ENCODE assay signal across 28 cellular contexts in genomic region chr11:130728185-130729160, GRCh38.
DNase-seq lines count a peak whose midpoint lies in the region; ATAC-seq and TF ChIP-seq lines count a peak whose summit lies in the region.
"Had no signal": no experiment of that assay in that cellular context is flagged by ENCODE, and none has a peak within 500 bp of the region (broad histone marks: within the 10 kb centered on the region; RNA-seq: fewer than 3 reads in every experiment).

No MANE protein-coding gene starts in this region.

- H3K27ac Mint-ChIP-seq in Calu3 (ENCODE audit: unreplicated experiment): no peak overlapping the region
- H3K27ac Mint-ChIP-seq: activated CD8-positive, alpha-beta T cell treated with anti-CD3 and anti-CD28 coated beads, Interleukin-2, amount 10 ng/mL, durations not matched to agents 7 days and 5 days; activated naive CD4-positive, alpha-beta T cell treated with anti-CD3 and anti-CD28 coated beads, Interleukin-2, amount 50 U/mL, for 72 hours; activated T-helper 2 cell treated with anti-CD3 and anti-CD28 coated beads, Interferon-gamma antibody, Interleukin-2, Interleukin-4, amounts not matched to agents 10 μg/mL and 5 μg/mL and 100 μg/mL, durations not matched to agents 14 hours and 24 hours and 36 hours; CD4-positive, alpha-beta T cell had no signal

- TF ChIP-seq CTCF in left ventricle myocardium inferior (IDR thresholded peaks at IDR 0.05; ENCODE audit: borderline replicate concordance) (no peak), Calu3 (IDR thresholded peaks at IDR 0.05; ENCODE audit: unreplicated experiment) (no peak)

- H3K4me3 ChIP-seq in left ventricle myocardium inferior (no peak overlapping the region), SJCRH30 (no peak overlapping the region)
- H3K4me3 ChIP-seq: A549, ascending aorta, K562, stomach, tibial artery had no signal

- CTCF ChIA-PET in Calu3 (lab: Charles Lee): interaction anchor here (0.7 kb wide), 1 partner anchor 15 kb away, joined by 3 read pairs; no protein-coding TSS in a partner anchor

- no peaks in the 10 kb centered on the region for H3K36me3 ChIP-seq in left ventricle myocardium inferior
- H3K36me3 ChIP-seq in SJCRH30: no peaks in the 10 kb centered on the region; the same call in 1 of the 2 replicates
- H3K36me3 ChIP-seq: ascending aorta, stomach, tibial artery had no signal

- ATAC-seq in Right ventricle myocardium inferior (no peak), GM21515 (IDR thresholded peaks at IDR 0.05; ENCODE audit: unreplicated experiment) (no peak)
- ATAC-seq: A549; activated CD8-positive, alpha-beta T cell treated with anti-CD3 and anti-CD28 coated beads, Interleukin-2, amount 10 ng/mL, durations not matched to agents 7 days and 5 days; activated naive CD4-positive, alpha-beta T cell treated with anti-CD3 and anti-CD28 coated beads, Interleukin-2, amount 50 U/mL, for 72 hours; K562 had no signal

- H3K4me1 ChIP-seq in left ventricle myocardium inferior (peaks cover 40% of the 10 kb centered on the region), SJCRH30 (peaks cover 29% of the 10 kb centered on the region)
- H3K4me1 ChIP-seq: A549 had no signal

- H3K9me3 Mint-ChIP-seq in Calu3 (ENCODE audit: low read depth, unreplicated experiment): peaks cover 5% of the 10 kb centered on the region

- intact Hi-C loops in left ventricle myocardium inferior (cut with micrococcal nuclease) (no loop called here), Right ventricle myocardium inferior (cut with DNase I) (loop anchor here (5.0 kb wide), 3 partner anchors 76 to 276 kb away; no protein-coding TSS in a partner anchor), Calu3 (cut with micrococcal nuclease; ENCODE audit: unreplicated experiment) (no loop called here)

- DNase-seq in left ventricle myocardium inferior (no peak), Right ventricle myocardium inferior (ENCODE audit: missing footprints) (no peak), SJCRH30 (peak; percentile 78 to 79), glomerular visceral epithelial cell (ENCODE audit: extremely low spot score) (peak; percentile 20), NCI-H1092 (lab: John Stamatoyannopoulos, UW) (no peak), HuH-7.5 (ENCODE audit: low spot score) (no peak), Calu3 (no peak)
- DNase-seq: activated CD4-positive, alpha-beta T cell treated with anti-CD3 and anti-CD28 coated beads for 1 hour; activated CD8-positive, alpha-beta T cell treated with anti-CD3 and anti-CD28 coated beads, Interleukin-2, amount 10 ng/mL, durations not matched to agents 7 days and 5 days; AML-193; CD4-positive, alpha-beta T cell; central memory CD4-positive, alpha-beta T cell; dermis blood vessel endothelial cell; GOT3; NCI-H1417; NCI-H2029 treated with DMSO at 0.1 percent for 48 hours; NCI-H446 treated with DMSO at 0.1 percent for 48 hours; nucleus accumbens; stimulated activated CD4-positive, alpha-beta T cell treated with anti-CD3 and anti-CD28 coated beads, Interleukin-2, amount 100 ng/mL, for 24 hours; stomach; T-helper 1 cell; tibial artery had no signal

- BruUV-seq in Calu3 (replicated peaks; lab: Mats Ljungman, UMichigan): no TSS peak

- H3K36me3 Mint-ChIP-seq in Calu3 (ENCODE audit: insufficient read depth, unreplicated experiment): no peaks in the 10 kb centered on the region

- H3K4me1 Mint-ChIP-seq in Calu3 (ENCODE audit: low read depth, unreplicated experiment): no peaks in the 10 kb centered on the region

- no peak overlapping the region for H3K4me3 Mint-ChIP-seq in Calu3 (ENCODE audit: low read depth, unreplicated experiment)
- H3K4me3 Mint-ChIP-seq: activated CD8-positive, alpha-beta T cell treated with anti-CD3 and anti-CD28 coated beads, Interleukin-2, amount 10 ng/mL, durations not matched to agents 7 days and 5 days; CD4-positive, alpha-beta T cell had no signal

- H3K27me3 ChIP-seq in left ventricle myocardium inferior (ENCODE audit: low read depth) (no peaks in the 10 kb centered on the region), SJCRH30 (no peaks in the 10 kb centered on the region)
- H3K27me3 ChIP-seq: ascending aorta, stomach, tibial artery had no signal

- peaks cover 27% of the 10 kb centered on the region for H3K9me3 ChIP-seq in left ventricle myocardium inferior (replicated peaks)
- peaks cover 5% of the 10 kb centered on the region; the same call in 1 of the 2 replicates for H3K9me3 ChIP-seq in SJCRH30 (replicated peaks)

- H3K27ac ChIP-seq in left ventricle myocardium inferior (replicated peaks) (peak overlapping the region; percentile 76), SJCRH30 (no peak overlapping the region; the same call in 1 of the 2 replicates)
- H3K27ac ChIP-seq: A549, ascending aorta, stomach had no signal

- peaks cover 37% of the 10 kb centered on the region for H3K27me3 Mint-ChIP-seq in Calu3 (ENCODE audit: unreplicated experiment)

Comparison
In these comparisons a context has a peak if more than half of its experiments do, and no peak if none do; other contexts are left out.
1. DNase-seq: peak in SJCRH30 (2 of 2) and glomerular visceral epithelial cell (single experiment); none in left ventricle myocardium inferior (single experiment), Right ventricle myocardium inferior (single experiment), NCI-H1092 (single experiment), HuH-7.5 (single experiment) and Calu3 (single experiment).